ENCODE assay signal across 10 cellular contexts in the genomic region with DNA sequence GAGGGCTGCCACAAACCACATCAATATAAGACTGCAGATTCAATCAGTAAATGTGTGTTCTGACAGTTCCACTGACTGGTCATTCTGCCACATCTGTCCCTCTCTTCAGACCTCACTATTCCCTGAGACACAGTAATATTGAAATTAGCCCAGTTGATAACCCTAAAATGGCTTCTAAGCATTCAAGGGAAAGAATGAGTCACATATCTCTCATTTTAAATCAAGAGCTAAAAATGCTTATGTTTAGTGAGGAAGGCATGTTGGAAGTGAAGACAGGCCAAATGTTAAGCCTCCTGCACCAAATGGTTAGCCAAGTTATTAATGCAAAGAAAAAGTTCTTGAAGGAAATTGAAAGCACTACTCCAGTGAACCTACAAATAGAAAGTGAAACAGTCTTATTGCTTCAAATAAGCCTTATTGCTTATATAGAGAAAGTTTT. TPM values are rescaled to one million over a fixed set of nuclear protein-coding genes. Genes with fewer than 3 reads are reported as not detected.
A peak's percentile ranks its signal among the peaks of the same experiment; 100 is the strongest.
DNase-seq lines count a peak whose midpoint lies in the region; ATAC-seq and TF ChIP-seq lines count a peak whose summit lies in the region.
"Had no signal": no experiment of that assay in that cellular context is flagged by ENCODE, and none has a peak within 500 bp of the region (broad histone marks: within the 10 kb centered on the region; RNA-seq: fewer than 3 reads in every experiment).

No MANE protein-coding gene starts in this region.

- ATAC-seq in CD8-positive, alpha-beta T cell: peak; percentile 61
- peak; percentile 87 for ATAC-seq in GM19324 (IDR thresholded peaks at IDR 0.05; ENCODE audit: low FRiP score, unreplicated experiment)
- peak; percentile 78 for ATAC-seq in HG03095 (IDR thresholded peaks at IDR 0.05; ENCODE audit: unreplicated experiment)
- no peak for ATAC-seq in heart left ventricle

- no peaks in the 10 kb centered on the region for H3K36me3 ChIP-seq in CD8-positive, alpha-beta T cell (ENCODE audit: insufficient read depth, low read length)
- H3K36me3 ChIP-seq in heart left ventricle (no peaks in the 10 kb centered on the region), adrenal gland (replicated peaks in 1 of 2) (no peaks in the 10 kb centered on the region)

- H3K9me3 Mint-ChIP-seq in CD8-positive, alpha-beta T cell: peaks cover 2% of the 10 kb centered on the region

- H3K4me3 ChIP-seq in CD8-positive, alpha-beta T cell (ENCODE audit: low read depth, low read length): no peak overlapping the region
- H3K4me3 ChIP-seq in heart left ventricle (no peak overlapping the region), adrenal gland (no peak overlapping the region)

- no peaks in the 10 kb centered on the region for H3K27me3 ChIP-seq in CD8-positive, alpha-beta T cell (ENCODE audit: insufficient read depth, low read length)
- H3K27me3 ChIP-seq in heart left ventricle (no peaks in the 10 kb centered on the region), adrenal gland (no peaks in the 10 kb centered on the region)

- H3K27ac ChIP-seq in CD8-positive, alpha-beta T cell (ENCODE audit: low read depth, low read length): no peak overlapping the region
- no peak overlapping the region for H3K27ac ChIP-seq in heart left ventricle
- no peak overlapping the region for H3K27ac ChIP-seq in adrenal gland

- H3K4me1 ChIP-seq in CD8-positive, alpha-beta T cell (ENCODE audit: insufficient read depth, low read length): peaks cover 12% of the 10 kb centered on the region
- H3K4me1 ChIP-seq in heart left ventricle (no peaks in the 10 kb centered on the region), adrenal gland (replicated peaks in 1 of 2) (no peaks in the 10 kb centered on the region)

- H3K4me3 Mint-ChIP-seq in CD8-positive, alpha-beta T cell: peak overlapping the region; percentile 63

- H3K4me1 Mint-ChIP-seq in CD8-positive, alpha-beta T cell (ENCODE audit: low read depth): peaks cover 12% of the 10 kb centered on the region

- intact Hi-C loops in CD8-positive, alpha-beta T cell (cut with DNase I, micrococcal nuclease): no loop called here
- intact Hi-C loops in heart left ventricle (cut with DNase I) (no loop called here), adrenal gland (cut with DNase I) (no loop called here)

- H3K36me3 Mint-ChIP-seq in CD8-positive, alpha-beta T cell: peaks cover 2% of the 10 kb centered on the region

- DNase-seq in CD8-positive, alpha-beta T cell: no peak
- DNase-seq in amniotic epithelial cell (ENCODE audit: low read depth) (peak; percentile 8), heart left ventricle (no peak), Ammon's horn (ENCODE audit: low spot score) (no peak), AG20443 (ENCODE audit: low spot score) (no peak), adrenal gland (no peak)
- DNase-seq: activated gamma-delta T cell treated with Interleukin-2 at 50 U/mL for 16 hours, NCI-H510A treated with DMSO at 0.1 percent for 48 hours had no signal

- H3K9me3 ChIP-seq in CD8-positive, alpha-beta T cell (ENCODE audit: low read length): no peaks in the 10 kb centered on the region
- H3K9me3 ChIP-seq in heart left ventricle (peaks cover 0 to 6% (median 0%) of the 10 kb centered on the region in 12 donors), adrenal gland (replicated peaks in 1 of 3) (no peaks in the 10 kb centered on the region)

- POLR2A ChIA-PET in CD8-positive, alpha-beta T cell (lab: Charles Lee): no interaction called here

- TF ChIP-seq POLR2A in heart left ventricle (IDR thresholded peaks at IDR 0.05): no peak
- no peak for TF ChIP-seq POLR2A in adrenal gland (IDR thresholded peaks at IDR 0.05)

- H3K27me3 Mint-ChIP-seq in CD8-positive, alpha-beta T cell (ENCODE audit: low read depth): no peaks in the 10 kb centered on the region

- CTCF ChIA-PET in CD8-positive, alpha-beta T cell (lab: Charles Lee): no interaction called here

- no peak for TF ChIP-seq CTCF in CD8-positive, alpha-beta T cell (IDR thresholded peaks at IDR 0.05)
- TF ChIP-seq CTCF in heart left ventricle (IDR thresholded peaks at IDR 0.05) (no peak), adrenal gland (IDR thresholded peaks at IDR 0.05) (no peak)

- H3K27ac Mint-ChIP-seq in CD8-positive, alpha-beta T cell: peak overlapping the region; percentile 83

RNA-seq across cellular contexts. Expression of gene KIF21A, which starts 24.5 kb away (rescaled TPM):
- total RNA-seq in CD8-positive, alpha-beta T cell: 1 to 10 TPM; 5.1 to 6.0 TPM
- 10 to 100 TPM; 38.8 to 53.1 (median 44.5) TPM for total RNA-seq in heart left ventricle
- 10 to 100 TPM; 27.9 to 33.2 TPM for polyA plus RNA-seq in heart left ventricle
- total RNA-seq in adrenal gland: 10 to 100 TPM in 4 of 8 donors, 1 to 10 TPM in 4; 5.9 to 24.0 (median 11.0) TPM
- polyA plus RNA-seq in adrenal gland: 10 to 100 TPM in 1 of 3 donors, 1 to 10 TPM in 2; 5.8 to 29.7 (median 6.3) TPM

Comparison
In these comparisons a context has a peak if more than half of its experiments do, and no peak if none do; other contexts are left out.
1. ATAC-seq: peak in CD8-positive, alpha-beta T cell (single experiment), GM19324 (single experiment) and HG03095 (single experiment); none in heart left ventricle (0 of 4).